In genomic region chr7:41696323-41696916, GRCh38 we compare ENCODE assay signal across 8 cellular contexts. TPM values are rescaled to one million over a fixed set of nuclear protein-coding genes. Genes with fewer than 3 reads are reported as not detected.
A peak's percentile ranks its signal among the peaks of the same experiment; 100 is the strongest.
DNase-seq lines count a peak whose midpoint lies in the region; ATAC-seq and TF ChIP-seq lines count a peak whose summit lies in the region.

No MANE protein-coding gene starts in this region.

- POLR2A ChIA-PET in activated CD8-positive, alpha-beta T cell treated with anti-CD3 and anti-CD28 coated beads, Interleukin-2, amount 10 ng/mL, durations not matched to agents 7 days and 5 days (lab: Charles Lee) = no interaction called here

- peaks cover 3% of the 10 kb centered on the region for H3K4me1 Mint-ChIP-seq in activated CD8-positive, alpha-beta T cell treated with anti-CD3 and anti-CD28 coated beads, Interleukin-2, amount 10 ng/mL, durations not matched to agents 7 days and 5 days (ENCODE audit: low read depth)
- peaks cover 68% of the 10 kb centered on the region for H3K4me1 Mint-ChIP-seq in osteocyte (ENCODE audit: unreplicated experiment)

- H3K4me3 Mint-ChIP-seq in activated CD8-positive, alpha-beta T cell treated with anti-CD3 and anti-CD28 coated beads, Interleukin-2, amount 10 ng/mL, durations not matched to agents 7 days and 5 days = no peak overlapping the region
- H3K4me3 Mint-ChIP-seq in osteocyte (ENCODE audit: unreplicated experiment) = peak overlapping the region; percentile 99

- H3K9me3 Mint-ChIP-seq in activated CD8-positive, alpha-beta T cell treated with anti-CD3 and anti-CD28 coated beads, Interleukin-2, amount 10 ng/mL, durations not matched to agents 7 days and 5 days (ENCODE audit: insufficient read depth) = no peaks in the 10 kb centered on the region
- no peaks in the 10 kb centered on the region for H3K9me3 Mint-ChIP-seq in osteocyte (ENCODE audit: unreplicated experiment)

- DNase-seq in ACHN (peak; percentile 91), M059J (ENCODE audit: low read depth) (peak; percentile 77), head of caudate nucleus (peak; percentile 60 to 91 (median 78)), osteocyte (ENCODE audit: extremely low spot score, unreplicated experiment) (peak; percentile 89)
- DNase-seq in activated CD8-positive, alpha-beta T cell treated with anti-CD3 and anti-CD28 coated beads, Interleukin-2, amount 10 ng/mL, durations not matched to agents 7 days and 5 days = peak; percentile 32

- CTCF ChIA-PET in activated CD8-positive, alpha-beta T cell treated with anti-CD3 and anti-CD28 coated beads, Interleukin-2, amount 10 ng/mL, durations not matched to agents 7 days and 5 days (lab: Charles Lee) = interaction anchor here (1.2 to 3.0 kb wide), 2 partner anchors 9 kb away, joined by 5 to 17 read pairs; no protein-coding TSS in a partner anchor

- no peak overlapping the region for H3K27ac Mint-ChIP-seq in activated CD8-positive, alpha-beta T cell treated with anti-CD3 and anti-CD28 coated beads, Interleukin-2, amount 10 ng/mL, durations not matched to agents 7 days and 5 days
- peak overlapping the region; percentile 99 for H3K27ac Mint-ChIP-seq in osteocyte (ENCODE audit: unreplicated experiment)

- no peak for ATAC-seq in activated CD8-positive, alpha-beta T cell treated with anti-CD3 and anti-CD28 coated beads, Interleukin-2, amount 10 ng/mL, durations not matched to agents 7 days and 5 days
- ATAC-seq in HG03520 (IDR thresholded peaks at IDR 0.05; ENCODE audit: unreplicated experiment) (no peak), GM21737 (IDR thresholded peaks at IDR 0.05; ENCODE audit: unreplicated experiment) (no peak)

- TF ChIP-seq CTCF in GM12874 (IDR thresholded peaks at IDR 0.05; ENCODE audit: insufficient read depth, low read depth, low read length) = peak; percentile 60
- TF ChIP-seq CTCF in osteocyte (IDR thresholded peaks at IDR 0.05) = peak; percentile 89

- H3K36me3 Mint-ChIP-seq in activated CD8-positive, alpha-beta T cell treated with anti-CD3 and anti-CD28 coated beads, Interleukin-2, amount 10 ng/mL, durations not matched to agents 7 days and 5 days (ENCODE audit: low read depth) = no peaks in the 10 kb centered on the region
- H3K36me3 Mint-ChIP-seq in osteocyte (ENCODE audit: unreplicated experiment) = peaks cover 66% of the 10 kb centered on the region

- intact Hi-C loops in head of caudate nucleus (cut with DNase I) = no loop called here

- in situ Hi-C loops in ACHN (cut with HindIII; ENCODE audit: low pct_ligation_motif_present, low pct_unique_long_range_greater_than_20kb, low sequenced_read_pairs) = no loop called here

- peaks cover 43% of the 10 kb centered on the region for H3K27me3 Mint-ChIP-seq in activated CD8-positive, alpha-beta T cell treated with anti-CD3 and anti-CD28 coated beads, Interleukin-2, amount 10 ng/mL, durations not matched to agents 7 days and 5 days (ENCODE audit: low read depth)
- H3K27me3 Mint-ChIP-seq in osteocyte (ENCODE audit: unreplicated experiment) = no peaks in the 10 kb centered on the region

RNA-seq across cellular contexts. Expression of gene INHBA, which starts 6.5 kb away (rescaled TPM):
- total RNA-seq in M059J (2014; rRNA removed; shearing (Covaris generic)) = 2.1 and 5.2 TPM in 2 replicates
- not detected for total RNA-seq in activated CD8-positive, alpha-beta T cell treated with anti-CD3 and anti-CD28 coated beads, Interleukin-2, amount 10 ng/mL, durations not matched to agents 7 days and 5 days
- 198 and 199 TPM in 2 replicates for total RNA-seq in osteocyte

Comparison
In these comparisons a context has a peak if more than half of its experiments do, and no peak if none do; other contexts are left out.
1. DNase-seq: peak in every context shown above with its lines; median percentile 91 in ACHN; 89 in osteocyte; 78 in head of caudate nucleus; 77 in M059J; 32 in activated CD8-positive, alpha-beta T cell treated with anti-CD3 and anti-CD28 coated beads, Interleukin-2, amount 10 ng/mL, durations not matched to agents 7 days and 5 days.
2. RNA of gene INHBA, which starts 6.5 kb away (total RNA-seq): 198 to 199 TPM in osteocyte; 2.1 to 5.2 TPM in M059J and not detected in activated CD8-positive, alpha-beta T cell treated with anti-CD3 and anti-CD28 coated beads, Interleukin-2, amount 10 ng/mL, durations not matched to agents 7 days and 5 days; every median in the first group is over 10 times any median in the second.